23 cellular contexts compared by ENCODE assay signal in genomic region chr11:97702948-97703347, GRCh38.
"Had no signal": no experiment of that assay in that cellular context is flagged by ENCODE, and none has a peak within 500 bp of the region (broad histone marks: within the 10 kb centered on the region; RNA-seq: fewer than 3 reads in every experiment).

No MANE protein-coding gene starts in this region.

- H3K4me1 ChIP-seq: breast epithelium, esophagus squamous epithelium, right lobe of liver, uterus had no signal

- H3K27ac ChIP-seq: breast epithelium, esophagus squamous epithelium, hepatocyte, right lobe of liver, uterus had no signal

- H3K79me2 ChIP-seq: hepatocyte had no signal

- H3K9me3 ChIP-seq: breast epithelium, esophagus squamous epithelium, right lobe of liver, uterus had no signal

- H2AFZ ChIP-seq: hepatocyte had no signal

- H3K4me2 ChIP-seq: hepatocyte had no signal

- H3K27me3 ChIP-seq: breast epithelium, esophagus squamous epithelium, hepatocyte, right lobe of liver, uterus had no signal

- DNase-seq: activated CD4-positive, alpha-beta T cell treated with anti-CD3 and anti-CD28 coated beads for 36 hours; activated CD4-positive, CD25-positive, alpha-beta regulatory T cell; activated CD8-positive, alpha-beta memory T cell treated with anti-CD3 and anti-CD28 coated beads, Interleukin-2, amount 10 ng/mL, durations not matched to agents 7 days and 5 days; activated CD8-positive, alpha-beta T cell treated with anti-CD3 and anti-CD28 coated beads, Interleukin-2, amount 10 ng/mL, durations not matched to agents 7 days and 5 days; activated T-cell treated with anti-CD3 and anti-CD28 coated beads, Interleukin-2, amount 50 U/mL, for 48 hours; central memory CD4-positive, alpha-beta T cell; esophagus squamous epithelium; foreskin melanocyte; islet precursor cell; left ventricle myocardium superior; mucosa of descending colon; right lobe of liver; stimulated activated CD4-positive, alpha-beta T cell treated with anti-CD3 and anti-CD28 coated beads, Interleukin-12 subunit alpha, Interleukin-12 subunit beta, amount 100 ng/mL, for 4 hours; stimulated activated CD4-positive, alpha-beta T cell treated with anti-CD3 and anti-CD28 coated beads, Interleukin-4, amount 100 ng/mL, for 24 hours; stimulated activated naive CD8-positive, alpha-beta T cell treated with anti-CD3 and anti-CD28 coated beads, Interleukin-15, amount 100 ng/mL, for 72 hours; substantia nigra; T-helper 17 cell; T1000; uterus had no signal

- H3K36me3 ChIP-seq: breast epithelium, esophagus squamous epithelium, right lobe of liver, uterus had no signal

- H3K4me3 ChIP-seq: breast epithelium, esophagus squamous epithelium, hepatocyte, mucosa of descending colon, right lobe of liver, uterus had no signal

- ATAC-seq: activated CD4-positive, alpha-beta T cell treated with anti-CD3 and anti-CD28 coated beads for 36 hours; activated CD8-positive, alpha-beta memory T cell treated with anti-CD3 and anti-CD28 coated beads, Interleukin-2, amount 10 ng/mL, durations not matched to agents 7 days and 5 days; activated CD8-positive, alpha-beta T cell treated with anti-CD3 and anti-CD28 coated beads, Interleukin-2, amount 10 ng/mL, durations not matched to agents 7 days and 5 days; left ventricle myocardium superior; mucosa of descending colon; natural killer cell treated with Interleukin-12 subunit alpha and Interleukin-12 subunit beta and Interleukin-15 and Interleukin-18, amount 100 ng/mL, for 72 hours; right lobe of liver; stimulated activated effector memory CD8-positive, alpha-beta T cell treated with anti-CD3 and anti-CD28 coated beads, Interleukin-12 subunit alpha, Interleukin-12 subunit beta, amount 100 ng/mL, for 72 hours; stimulated activated naive CD8-positive, alpha-beta T cell treated with anti-CD3 and anti-CD28 coated beads, Interleukin-15, amount 100 ng/mL, for 72 hours; T-helper 17 cell had no signal
